ENCODE assay signal across 18 cellular contexts in the genomic region with DNA sequence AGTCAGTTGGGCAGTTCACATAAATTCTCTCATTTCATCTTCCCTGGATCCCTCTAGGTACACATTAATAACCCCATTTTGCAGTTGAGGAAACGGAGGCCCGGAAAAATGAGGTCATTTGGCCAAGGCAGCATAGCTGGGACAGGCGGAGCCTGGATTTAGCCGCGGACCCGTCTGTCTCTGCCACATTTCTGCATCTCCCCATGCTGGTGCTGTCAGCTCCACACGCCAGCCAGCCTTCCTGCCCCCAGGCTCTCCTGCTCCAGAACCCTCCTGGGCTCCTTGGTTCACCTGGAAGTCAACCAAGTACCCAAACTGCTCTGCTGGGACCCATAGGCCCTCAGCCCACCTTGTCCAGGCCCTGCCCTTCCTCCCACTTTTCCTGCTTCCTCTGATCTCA. TPM values are rescaled to one million over a fixed set of nuclear protein-coding genes. Genes with fewer than 3 reads are reported as not detected.
"Had no signal": no experiment of that assay in that cellular context is flagged by ENCODE, and none has a peak within 500 bp of the region (broad histone marks: within the 10 kb centered on the region; RNA-seq: fewer than 3 reads in every experiment).

No MANE protein-coding gene starts in this region.

- H3K27me3 ChIP-seq: pancreas, vagina had no signal

- FAIRE-seq: pancreas had no signal

- H3K27ac ChIP-seq: breast epithelium, epithelial cell of prostate, pancreas, thoracic aorta, vagina had no signal

- DNase-seq: activated CD4-positive, alpha-beta T cell treated with anti-CD3 and anti-CD28 coated beads, Interleukin-2, amount 10 ng/mL, durations not matched to agents 7 days and 5 days; activated CD8-positive, alpha-beta memory T cell treated with anti-CD3 and anti-CD28 coated beads, Interleukin-2, amount 50 U/mL, for 48 hours; activated gamma-delta T cell treated with Interleukin-2 at 50 U/mL for 16 hours; anterior cingulate cortex; foreskin melanocyte; head of caudate nucleus; immature natural killer cell; pancreas; stimulated activated CD4-positive, alpha-beta T cell treated with anti-CD3 and anti-CD28 coated beads, Interleukin-12 subunit alpha, Interleukin-12 subunit beta, amount 100 ng/mL, for 4 hours; stimulated activated CD4-positive, alpha-beta T cell treated with anti-CD3 and anti-CD28 coated beads, Interleukin-2, amount 100 ng/mL, for 24 hours; T-helper 2 cell had no signal

- ATAC-seq: pancreas; stimulated activated effector memory CD8-positive, alpha-beta T cell treated with anti-CD3 and anti-CD28 coated beads, Interleukin-12 subunit alpha, Interleukin-12 subunit beta, amount 100 ng/mL, for 72 hours had no signal

- H3K9me3 ChIP-seq: breast epithelium, pancreas, thoracic aorta, vagina had no signal

- H3K4me3 ChIP-seq: breast epithelium, pancreas, thoracic aorta, vagina had no signal

- H3K36me3 ChIP-seq: breast epithelium, pancreas, thoracic aorta, vagina had no signal

RNA-seq across cellular contexts. Expression of gene FOXO6, which starts 7.6 kb away (rescaled TPM):
- total RNA-seq: activated CD4-positive, alpha-beta T cell treated with anti-CD3 and anti-CD28 coated beads, Interleukin-2, amount 10 ng/mL, durations not matched to agents 7 days and 5 days; mesenteric fat pad had no signal
- polyA plus RNA-seq: fibroblast of lung, immature natural killer cell had no signal
